In the genomic region with DNA sequence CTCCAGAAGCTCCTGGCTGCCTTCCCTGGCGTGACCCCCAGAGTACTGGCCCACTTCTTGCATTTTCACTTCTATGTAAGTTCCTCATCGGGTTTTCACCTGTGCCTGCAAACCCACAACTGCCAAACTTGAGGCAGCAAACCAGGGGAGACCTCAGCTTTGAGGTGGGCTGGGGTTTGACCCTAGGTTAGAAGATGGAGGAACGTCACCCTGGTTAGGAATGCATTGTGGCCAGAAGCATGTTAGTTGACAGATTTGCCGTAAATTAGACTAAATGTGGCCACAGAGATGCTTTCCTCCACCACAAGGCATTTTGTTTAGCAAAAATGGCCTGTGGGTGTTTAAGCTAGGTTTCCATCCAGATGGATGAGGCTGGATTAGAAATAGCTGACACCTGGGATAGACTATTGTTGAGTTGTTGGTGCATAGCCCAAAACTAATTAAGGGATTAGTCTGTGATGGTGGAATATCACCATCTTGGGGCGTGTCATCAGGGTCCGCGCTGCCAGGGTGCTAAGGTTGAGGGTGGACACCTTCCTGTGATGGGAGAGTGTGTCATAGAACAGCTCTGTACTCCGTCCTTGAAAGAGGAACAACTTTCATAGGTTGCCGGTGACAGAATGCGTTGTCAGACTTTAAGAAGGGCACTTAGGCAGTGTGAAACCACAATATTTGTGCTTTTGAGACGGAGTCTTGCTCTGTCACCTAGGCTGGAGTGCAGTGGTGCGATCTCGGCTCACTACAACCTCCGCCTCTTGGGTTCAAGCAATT, we compare ENCODE assay signal across 19 cellular contexts. TPM values are rescaled to one million over a fixed set of nuclear protein-coding genes. Genes with fewer than 3 reads are reported as not detected.
DNase-seq lines count a peak whose midpoint lies in the region; ATAC-seq and TF ChIP-seq lines count a peak whose summit lies in the region.
"Had no signal": no experiment of that assay in that cellular context is flagged by ENCODE, and none has a peak within 500 bp of the region (broad histone marks: within the 10 kb centered on the region; RNA-seq: fewer than 3 reads in every experiment).

No MANE protein-coding gene starts in this region.

- POLR2A ChIA-PET in RWPE1 (lab: Yijun Ruan, JAX; ENCODE audit: low non-redundant PET) = no interaction called here

- H3K4me1 Mint-ChIP-seq in IgD-negative memory B cell = peaks cover 24 to 36% (median 34%) of the 10 kb centered on the region in 3 donors
- peaks cover 44 to 54% of the 10 kb centered on the region in 2 donors for H3K4me1 Mint-ChIP-seq in natural killer cell treated with Interleukin-12 subunit alpha and Interleukin-12 subunit beta and Interleukin-15 and Interleukin-18, amount 100 ng/mL, for 72 hours (ENCODE audit: low read depth in 2 of 2)
- H3K4me1 Mint-ChIP-seq in chondrocyte (ENCODE audit: low read depth) = peaks cover 25% of the 10 kb centered on the region

- no peak for TF ChIP-seq CTCF in RWPE1 (conservative IDR thresholded peaks at IDR 0.05; ENCODE audit: low read depth)
- TF ChIP-seq CTCF in chondrocyte (IDR thresholded peaks at IDR 0.05) = no peak

- H3K27ac Mint-ChIP-seq in IgD-negative memory B cell (peak overlapping the region; percentile 52 to 95 (median 71)), chondrocyte (ENCODE audit: unreplicated experiment) (no peak overlapping the region)
- H3K27ac Mint-ChIP-seq in natural killer cell treated with Interleukin-12 subunit alpha and Interleukin-12 subunit beta and Interleukin-15 and Interleukin-18, amount 100 ng/mL, for 72 hours = peak overlapping the region in 1 of 2 donors; percentile 74
- H3K27ac Mint-ChIP-seq: type B pancreatic cell had no signal

- H3K4me3 Mint-ChIP-seq in IgD-negative memory B cell (peak overlapping the region in 2 of 4 donors; percentile 70 to 84), chondrocyte (ENCODE audit: unreplicated experiment) (no peak overlapping the region)
- H3K4me3 Mint-ChIP-seq in natural killer cell treated with Interleukin-12 subunit alpha and Interleukin-12 subunit beta and Interleukin-15 and Interleukin-18, amount 100 ng/mL, for 72 hours = peak overlapping the region; percentile 33
- H3K4me3 Mint-ChIP-seq: activated CD4-positive, alpha-beta memory T cell treated with anti-CD3 and anti-CD28 coated beads for 36 hours; WTC11 had no signal

- H3K27me3 Mint-ChIP-seq in IgD-negative memory B cell (no peaks in the 10 kb centered on the region), chondrocyte (ENCODE audit: low read depth) (no peaks in the 10 kb centered on the region)
- H3K27me3 Mint-ChIP-seq in natural killer cell treated with Interleukin-12 subunit alpha and Interleukin-12 subunit beta and Interleukin-15 and Interleukin-18, amount 100 ng/mL, for 72 hours = no peaks in the 10 kb centered on the region
- H3K27me3 Mint-ChIP-seq: activated CD4-positive, alpha-beta memory T cell treated with anti-CD3 and anti-CD28 coated beads for 36 hours; CD8-positive, alpha-beta memory T cell; type B pancreatic cell had no signal

- H3K9me3 Mint-ChIP-seq in IgD-negative memory B cell (no peaks in the 10 kb centered on the region), chondrocyte (ENCODE audit: low read depth) (no peaks in the 10 kb centered on the region)
- no peaks in the 10 kb centered on the region for H3K9me3 Mint-ChIP-seq in natural killer cell treated with Interleukin-12 subunit alpha and Interleukin-12 subunit beta and Interleukin-15 and Interleukin-18, amount 100 ng/mL, for 72 hours
- H3K9me3 Mint-ChIP-seq: activated CD4-positive, alpha-beta memory T cell treated with anti-CD3 and anti-CD28 coated beads for 36 hours; CD8-positive, alpha-beta memory T cell; type B pancreatic cell; WTC11 had no signal

- DNase-seq in RWPE1 (ENCODE audit: low spot score) = no peak
- DNase-seq in natural killer cell treated with Interleukin-12 subunit alpha and Interleukin-12 subunit beta and Interleukin-15 and Interleukin-18, amount 100 ng/mL, for 72 hours (ENCODE audit: low spot score) = no peak
- no peak for DNase-seq in chondrocyte (ENCODE audit: low spot score)
- DNase-seq: activated CD4-positive, alpha-beta memory T cell treated with anti-CD3 and anti-CD28 coated beads for 36 hours; activated naive CD4-positive, alpha-beta T cell treated with Interleukin-2 at 50 U/mL for 16 hours; activated T-cell treated with anti-CD3 and anti-CD28 coated beads for 4 hours; amygdala; CD8-positive, alpha-beta memory T cell; DMS79 treated with DMSO at 0.1 percent for 48 hours; foreskin melanocyte; NCI-H1105; NCI-H2081 had no signal

- CTCF ChIA-PET in RWPE1 (lab: Yijun Ruan, JAX) = no interaction called here

- H3K36me3 Mint-ChIP-seq in IgD-negative memory B cell = no peaks in the 10 kb centered on the region
- no peaks in the 10 kb centered on the region for H3K36me3 Mint-ChIP-seq in natural killer cell treated with Interleukin-12 subunit alpha and Interleukin-12 subunit beta and Interleukin-15 and Interleukin-18, amount 100 ng/mL, for 72 hours
- peaks cover 18% of the 10 kb centered on the region for H3K36me3 Mint-ChIP-seq in chondrocyte (ENCODE audit: low read depth)

- H3K27ac ChIP-seq in RWPE1 = peak overlapping the region; percentile 74

- ATAC-seq in natural killer cell treated with Interleukin-12 subunit alpha and Interleukin-12 subunit beta and Interleukin-15 and Interleukin-18, amount 100 ng/mL, for 72 hours = peak; percentile 75 to 77
- ATAC-seq in GM19467 (IDR thresholded peaks at IDR 0.05; ENCODE audit: unreplicated experiment) = no peak
- ATAC-seq: SK-N-SH treated with all-trans-retinoic acid at 6 μM for 48 hours, WTC11 had no signal

RNA-seq across cellular contexts. Expression of gene NISCH, which starts 3.6 kb away (rescaled TPM):
- 25.2 TPM for polyA plus RNA-seq in IgD-negative memory B cell
- total RNA-seq in natural killer cell treated with Interleukin-12 subunit alpha and Interleukin-12 subunit beta and Interleukin-15 and Interleukin-18, amount 100 ng/mL, for 72 hours = 100 to 1,000 TPM in 1 of 2 donors, 10 to 100 TPM in 1; 72.5 to 116 TPM
- total RNA-seq in chondrocyte = 97.6 to 121 TPM (median 101 TPM) in 3 replicates

RNA-seq across cellular contexts. Expression of gene TNNC1, which starts 5.1 kb away (rescaled TPM):
- not detected for polyA plus RNA-seq in IgD-negative memory B cell
- total RNA-seq in natural killer cell treated with Interleukin-12 subunit alpha and Interleukin-12 subunit beta and Interleukin-15 and Interleukin-18, amount 100 ng/mL, for 72 hours = not detected
- 3.3 to 13.7 TPM (median 12.7 TPM) in 3 replicates for total RNA-seq in chondrocyte
- total RNA-seq: osteocyte, RPMI7951 had no signal
- polyA plus RNA-seq: CD8-positive, alpha-beta memory T cell had no signal

RNA-seq across cellular contexts. Expression of gene SEMA3G, which starts 14.1 kb away (rescaled TPM):
- polyA plus RNA-seq in IgD-negative memory B cell = 0.04 TPM
- under 1 TPM in 1 of 2 donors, not detected in 1; 0.08 TPM for total RNA-seq in natural killer cell treated with Interleukin-12 subunit alpha and Interleukin-12 subunit beta and Interleukin-15 and Interleukin-18, amount 100 ng/mL, for 72 hours
- 0.17 TPM in 1 of 3 replicates, not detected in the others for total RNA-seq in chondrocyte
- total RNA-seq: osteocyte had no signal
- polyA plus RNA-seq: CD8-positive, alpha-beta memory T cell had no signal

RNA-seq across cellular contexts. Expression of gene STAB1, which starts 36.2 kb away (rescaled TPM):
- polyA plus RNA-seq in IgD-negative memory B cell = not detected
- total RNA-seq in natural killer cell treated with Interleukin-12 subunit alpha and Interleukin-12 subunit beta and Interleukin-15 and Interleukin-18, amount 100 ng/mL, for 72 hours = under 1 TPM; 0.57 to 0.92 TPM
- total RNA-seq in chondrocyte = not detected in 3 replicates
- total RNA-seq: osteocyte had no signal

RNA-seq across cellular contexts. Expression of gene PHF7, which starts 48.5 kb away (rescaled TPM):
- polyA plus RNA-seq in IgD-negative memory B cell = 15.0 TPM
- total RNA-seq in natural killer cell treated with Interleukin-12 subunit alpha and Interleukin-12 subunit beta and Interleukin-15 and Interleukin-18, amount 100 ng/mL, for 72 hours = 10 to 100 TPM in 1 of 2 donors, 1 to 10 TPM in 1; 3.8 to 11.8 TPM
- total RNA-seq in chondrocyte = 5.1 to 7.1 TPM (median 5.5 TPM) in 3 replicates
